In genomic region chr6:158645064-158646022, GRCh38 we compare ENCODE assay signal across 1 cellular context.
TF ChIP-seq lines count a peak whose summit lies in the region.

No MANE protein-coding gene starts in this region.

TF ChIP-seq in GM23338, 12 proteins besides CTCF, POLR2A, EP300 and RAD21 (continued from another document):
- TF ChIP-seq, protein P1, sequence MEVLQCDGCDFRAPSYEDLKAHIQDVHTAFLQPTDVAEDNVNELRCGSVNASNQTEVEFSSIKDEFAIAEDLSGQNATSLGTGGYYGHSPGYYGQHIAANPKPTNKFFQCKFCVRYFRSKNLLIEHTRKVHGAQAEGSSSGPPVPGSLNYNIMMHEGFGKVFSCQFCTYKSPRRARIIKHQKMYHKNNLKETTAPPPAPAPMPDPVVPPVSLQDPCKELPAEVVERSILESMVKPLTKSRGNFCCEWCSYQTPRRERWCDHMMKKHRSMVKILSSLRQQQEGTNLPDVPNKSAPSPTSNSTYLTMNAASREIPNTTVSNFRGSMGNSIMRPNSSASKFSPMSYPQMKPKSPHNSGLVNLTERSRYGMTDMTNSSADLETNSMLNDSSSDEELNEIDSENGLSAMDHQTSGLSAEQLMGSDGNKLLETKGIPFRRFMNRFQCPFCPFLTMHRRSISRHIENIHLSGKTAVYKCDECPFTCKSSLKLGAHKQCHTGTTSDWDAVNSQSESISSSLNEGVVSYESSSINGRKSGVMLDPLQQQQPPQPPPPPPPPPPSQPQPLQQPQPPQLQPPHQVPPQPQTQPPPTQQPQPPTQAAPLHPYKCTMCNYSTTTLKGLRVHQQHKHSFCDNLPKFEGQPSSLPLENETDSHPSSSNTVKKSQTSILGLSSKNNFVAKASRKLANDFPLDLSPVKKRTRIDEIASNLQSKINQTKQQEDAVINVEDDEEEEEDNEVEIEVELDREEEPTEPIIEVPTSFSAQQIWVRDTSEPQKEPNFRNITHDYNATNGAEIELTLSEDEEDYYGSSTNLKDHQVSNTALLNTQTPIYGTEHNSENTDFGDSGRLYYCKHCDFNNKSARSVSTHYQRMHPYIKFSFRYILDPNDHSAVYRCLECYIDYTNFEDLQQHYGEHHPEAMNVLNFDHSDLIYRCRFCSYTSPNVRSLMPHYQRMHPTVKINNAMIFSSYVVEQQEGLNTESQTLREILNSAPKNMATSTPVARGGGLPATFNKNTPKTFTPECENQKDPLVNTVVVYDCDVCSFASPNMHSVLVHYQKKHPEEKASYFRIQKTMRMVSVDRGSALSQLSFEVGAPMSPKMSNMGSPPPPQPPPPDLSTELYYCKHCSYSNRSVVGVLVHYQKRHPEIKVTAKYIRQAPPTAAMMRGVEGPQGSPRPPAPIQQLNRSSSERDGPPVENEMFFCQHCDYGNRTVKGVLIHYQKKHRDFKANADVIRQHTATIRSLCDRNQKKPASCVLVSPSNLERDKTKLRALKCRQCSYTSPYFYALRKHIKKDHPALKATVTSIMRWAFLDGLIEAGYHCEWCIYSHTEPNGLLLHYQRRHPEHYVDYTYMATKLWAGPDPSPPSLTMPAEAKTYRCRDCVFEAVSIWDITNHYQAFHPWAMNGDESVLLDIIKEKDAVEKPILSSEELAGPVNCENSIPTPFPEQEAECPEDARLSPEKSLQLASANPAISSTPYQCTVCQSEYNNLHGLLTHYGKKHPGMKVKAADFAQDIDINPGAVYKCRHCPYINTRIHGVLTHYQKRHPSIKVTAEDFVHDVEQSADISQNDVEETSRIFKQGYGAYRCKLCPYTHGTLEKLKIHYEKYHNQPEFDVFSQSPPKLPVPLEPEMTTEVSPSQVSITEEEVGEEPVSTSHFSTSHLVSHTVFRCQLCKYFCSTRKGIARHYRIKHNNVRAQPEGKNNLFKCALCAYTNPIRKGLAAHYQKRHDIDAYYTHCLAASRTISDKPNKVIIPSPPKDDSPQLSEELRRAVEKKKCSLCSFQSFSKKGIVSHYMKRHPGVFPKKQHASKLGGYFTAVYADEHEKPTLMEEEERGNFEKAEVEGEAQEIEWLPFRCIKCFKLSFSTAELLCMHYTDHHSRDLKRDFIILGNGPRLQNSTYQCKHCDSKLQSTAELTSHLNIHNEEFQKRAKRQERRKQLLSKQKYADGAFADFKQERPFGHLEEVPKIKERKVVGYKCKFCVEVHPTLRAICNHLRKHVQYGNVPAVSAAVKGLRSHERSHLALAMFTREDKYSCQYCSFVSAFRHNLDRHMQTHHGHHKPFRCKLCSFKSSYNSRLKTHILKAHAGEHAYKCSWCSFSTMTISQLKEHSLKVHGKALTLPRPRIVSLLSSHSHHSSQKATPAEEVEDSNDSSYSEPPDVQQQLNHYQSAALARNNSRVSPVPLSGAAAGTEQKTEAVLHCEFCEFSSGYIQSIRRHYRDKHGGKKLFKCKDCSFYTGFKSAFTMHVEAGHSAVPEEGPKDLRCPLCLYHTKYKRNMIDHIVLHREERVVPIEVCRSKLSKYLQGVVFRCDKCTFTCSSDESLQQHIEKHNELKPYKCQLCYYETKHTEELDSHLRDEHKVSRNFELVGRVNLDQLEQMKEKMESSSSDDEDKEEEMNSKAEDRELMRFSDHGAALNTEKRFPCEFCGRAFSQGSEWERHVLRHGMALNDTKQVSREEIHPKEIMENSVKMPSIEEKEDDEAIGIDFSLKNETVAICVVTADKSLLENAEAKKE (CRISPR knock-in tag; IDR thresholded peaks at IDR 0.05): no peak
- no peak for TF ChIP-seq REST (IDR thresholded peaks at IDR 0.05; ENCODE audit: unreplicated experiment)
- TF ChIP-seq ZNF331 (CRISPR knock-in tag; IDR thresholded peaks at IDR 0.05; ENCODE audit: low read depth): no peak
- TF ChIP-seq JUNB (IDR thresholded peaks at IDR 0.05; ENCODE audit: unreplicated experiment): no peak
- TF ChIP-seq POLR2AphosphoS5 (IDR thresholded peaks at IDR 0.05; ENCODE audit: low read depth): no peak
- TF ChIP-seq NANOG (IDR thresholded peaks at IDR 0.05; ENCODE audit: borderline replicate concordance): no peak
- TF ChIP-seq EZH2 (IDR thresholded peaks at IDR 0.05; ENCODE audit: low read depth, unreplicated experiment): no peak
TF ChIP-seq in GM23338: peak in this region for 0.
